18 cellular contexts compared by ENCODE assay signal in the genomic region with DNA sequence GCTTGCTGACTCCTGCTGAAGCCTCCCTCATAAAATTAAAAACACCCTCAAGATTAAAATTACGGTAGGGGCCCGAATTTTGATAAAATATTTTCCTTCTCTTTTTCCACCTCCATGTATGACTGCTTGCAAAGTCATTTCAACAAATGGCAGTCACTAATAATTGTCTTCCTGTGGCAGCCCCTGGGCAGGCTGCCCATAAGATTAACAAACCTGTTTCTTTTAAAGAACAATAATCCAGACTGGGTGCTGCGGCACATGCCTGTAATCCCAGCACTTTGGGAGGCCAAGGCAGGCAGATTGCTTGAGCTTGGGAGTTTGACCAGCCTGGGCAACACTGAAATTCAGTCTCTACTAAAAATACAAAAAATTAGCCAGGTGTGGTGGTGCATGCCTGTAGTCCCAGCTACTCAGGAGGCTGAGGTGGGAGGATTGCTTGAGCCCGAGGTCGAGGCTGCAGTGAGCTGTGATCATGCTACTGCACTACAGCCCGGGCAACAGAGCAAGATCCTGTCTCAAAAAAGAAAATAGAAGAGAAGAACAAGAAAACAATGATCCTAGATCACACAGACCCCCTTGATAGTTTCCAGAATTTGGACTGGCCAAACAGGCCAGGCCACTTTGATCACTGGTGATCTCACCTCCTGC. TPM values are rescaled to one million over a fixed set of nuclear protein-coding genes. Genes with fewer than 3 reads are reported as not detected.
DNase-seq lines count a peak whose midpoint lies in the region; ATAC-seq, FAIRE-seq and TF ChIP-seq lines count a peak whose summit lies in the region.
"Had no signal": no experiment of that assay in that cellular context is flagged by ENCODE, and none has a peak within 500 bp of the region (broad histone marks: within the 10 kb centered on the region; RNA-seq: fewer than 3 reads in every experiment).

No MANE protein-coding gene starts in this region.

- no peaks in the 10 kb centered on the region for H3K9me3 ChIP-seq in BE2C
- H3K9me3 ChIP-seq in H9 (ENCODE audit: control insufficient read depth, low read depth, low read length): no peaks in the 10 kb centered on the region
- H3K9me3 ChIP-seq in pancreas: no peaks in the 10 kb centered on the region

- no peak overlapping the region for H3K56ac ChIP-seq in H9 (ENCODE audit: insufficient read length, low read depth, low read length)

- H2BK120ac ChIP-seq in H9 (ENCODE audit: low read depth, low read length, poor library complexity, severe bottlenecking): no peak overlapping the region

- H2BK12ac ChIP-seq in H9 (ENCODE audit: insufficient read length, low read depth, low read length): no peak overlapping the region

- no CpG with 5 or more reads among the region's 6 CpGs for WGBS in H9 (ENCODE audit: extremely low coverage, insufficient read length, low lambda C conversion rate)
- WGBS in pancreas, 2 donors: 43 to 52% methylated on average over 6 of the region's 6 CpGs

- FAIRE-seq in pancreas (lab: Jason Lieb, UNC): no peak
- FAIRE-seq: colon had no signal

- H3K27ac Mint-ChIP-seq in H9 (peak overlapping the region in 2 of 3 experiments; percentile 6 to 59; a peak in 3 of 7 replicates), chondrocyte (ENCODE audit: unreplicated experiment) (peak overlapping the region; percentile 78), CD14-positive monocyte (no peak overlapping the region)
- H3K27ac Mint-ChIP-seq: immature natural killer cell had no signal

- no peaks in the 10 kb centered on the region for H3K27me3 Mint-ChIP-seq in H9 (ENCODE audit: low read depth)
- H3K27me3 Mint-ChIP-seq in chondrocyte (ENCODE audit: low read depth): no peaks in the 10 kb centered on the region
- peaks cover 0 to 2% (median 0%) of the 10 kb centered on the region in 3 donors for H3K27me3 Mint-ChIP-seq in CD14-positive monocyte (ENCODE audit: low read depth in 3 of 3)

- no peak overlapping the region for H3K18ac ChIP-seq in H9 (ENCODE audit: insufficient read length, low read depth, low read length)

- H3K23me2 ChIP-seq in H9 (ENCODE audit: insufficient read length, low read depth, low read length, poor library complexity, severe bottlenecking): no peaks in the 10 kb centered on the region

- H3T11ph ChIP-seq in H9 (ENCODE audit: low read length): no peak overlapping the region

- H2BK5ac ChIP-seq in H9 (ENCODE audit: insufficient read length, low read length): no peak overlapping the region

- H3K23ac ChIP-seq in H9 (ENCODE audit: insufficient read length, low read depth, low read length): no peak overlapping the region

- H3K4me1 Mint-ChIP-seq in H9: peaks cover 35 to 39% of the 10 kb centered on the region in 2 experiments
- H3K4me1 Mint-ChIP-seq in chondrocyte (ENCODE audit: low read depth): peaks cover 67% of the 10 kb centered on the region
- H3K4me1 Mint-ChIP-seq in CD14-positive monocyte: peaks cover 1% of the 10 kb centered on the region

- H3K79me2 ChIP-seq in H9 (ENCODE audit: insufficient read depth, low read length): peaks cover 7% of the 10 kb centered on the region; the same call in 1 of the 2 replicates

- no peaks in the 10 kb centered on the region for H4K20me1 ChIP-seq in H9 (ENCODE audit: control insufficient read depth, insufficient read depth, insufficient read length)

- no peak overlapping the region for H2BK15ac ChIP-seq in H9 (ENCODE audit: low read depth, low read length)

- no peak overlapping the region for H3K14ac ChIP-seq in H9 (ENCODE audit: insufficient read depth, low read length)

- H4K8ac ChIP-seq in H9 (replicated peaks; ENCODE audit: insufficient read length, low read depth, low read length): no peak overlapping the region

- H2AK5ac ChIP-seq in H9 (ENCODE audit: insufficient read length, low read length): no peak overlapping the region

- ATAC-seq in pancreas (peak; percentile 75 to 83 (median 78)), GM19463 (IDR thresholded peaks at IDR 0.05; ENCODE audit: unreplicated experiment) (no peak), HG03521 (IDR thresholded peaks at IDR 0.05; ENCODE audit: unreplicated experiment) (no peak)

- H3K27ac ChIP-seq in H9 (ENCODE audit: insufficient read length, low read depth, low read length) (peak overlapping the region; percentile 6), pancreas (peak overlapping the region; percentile 7 to 75 (median 44))
- H3K27ac ChIP-seq: WERI-Rb-1 had no signal

- H2BK20ac ChIP-seq in H9 (ENCODE audit: low read depth, low read length, poor library complexity, severe bottlenecking): no peak overlapping the region

- intact Hi-C loops in pancreas (cut with DNase I): no loop called here
- intact Hi-C loops in CD14-positive monocyte (cut with micrococcal nuclease): no loop called here

- H3K4me2 ChIP-seq in H9 (ENCODE audit: insufficient read depth, insufficient read length, low read length): no peak overlapping the region

- H3K4me3 Mint-ChIP-seq in H9 (no peak overlapping the region), chondrocyte (ENCODE audit: unreplicated experiment) (no peak overlapping the region), CD14-positive monocyte (no peak overlapping the region)
- H3K4me3 Mint-ChIP-seq: immature natural killer cell had no signal

- H3K9me3 Mint-ChIP-seq in H9 (peaks cover 0 to 2% of the 10 kb centered on the region in 2 experiments; a peak in 2 of 5 replicates), chondrocyte (ENCODE audit: low read depth) (peaks cover 8% of the 10 kb centered on the region), CD14-positive monocyte (peaks cover 0 to 2% (median 0%) of the 10 kb centered on the region in 7 donors)
- H3K9me3 Mint-ChIP-seq: immature natural killer cell had no signal

- no peaks in the 10 kb centered on the region for H3K36me3 ChIP-seq in BE2C
- H3K36me3 ChIP-seq in pancreas: peaks cover 0 to 14% (median 3%) of the 10 kb centered on the region in 3 donors

- no peak overlapping the region for H4K5ac ChIP-seq in H9 (ENCODE audit: insufficient read length, low read depth, low read length)

- peaks cover 8% of the 10 kb centered on the region for H3K79me1 ChIP-seq in H9 (ENCODE audit: insufficient read depth, low read depth, low read length, poor library complexity, severe bottlenecking)

- H4K91ac ChIP-seq in H9 (ENCODE audit: insufficient read length, low read depth, low read length): no peak overlapping the region

- no peak overlapping the region for H3K4me3 ChIP-seq in BE2C (ENCODE audit: low read depth, low read length)
- no peak overlapping the region for H3K4me3 ChIP-seq in pancreas

- H3K4me1 ChIP-seq in BE2C (no peaks in the 10 kb centered on the region), H9 (ENCODE audit: insufficient read depth, low read length) (no peaks in the 10 kb centered on the region), pancreas (peaks cover 26 to 51% (median 45%) of the 10 kb centered on the region in 3 donors)

- H3K27me3 ChIP-seq in BE2C: no peaks in the 10 kb centered on the region
- H3K27me3 ChIP-seq in H9 (ENCODE audit: insufficient read depth, low read length): no peaks in the 10 kb centered on the region
- H3K27me3 ChIP-seq in pancreas: no peaks in the 10 kb centered on the region

- no peak overlapping the region for H3K4ac ChIP-seq in H9 (ENCODE audit: low read depth, low read length)

- no peak overlapping the region for H2AFZ ChIP-seq in H9 (ENCODE audit: low read length)

- H3K9ac ChIP-seq in H9 (ENCODE audit: extremely low read depth, insufficient read length, low read length): no peak overlapping the region

- H3K36me3 Mint-ChIP-seq in H9 (ENCODE audit: insufficient read depth in 1 of 3, low read depth in 3 of 3) (peaks cover 41 to 43% (median 43%) of the 10 kb centered on the region in 3 experiments), chondrocyte (ENCODE audit: low read depth) (peaks cover 24% of the 10 kb centered on the region), CD14-positive monocyte (peaks cover 26 to 27% of the 10 kb centered on the region in 2 donors)

- TF ChIP-seq CTCF in BE2C (IDR thresholded peaks at IDR 0.05; ENCODE audit: low read depth, low read length): no peak
- TF ChIP-seq CTCF in H9 (conservative IDR thresholded peaks at IDR 0.05): no peak
- TF ChIP-seq CTCF in chondrocyte (IDR thresholded peaks at IDR 0.05): no peak
- TF ChIP-seq CTCF in pancreas (IDR thresholded peaks at IDR 0.05): no peak
- no peak for TF ChIP-seq CTCF in CD14-positive monocyte (IDR thresholded peaks at IDR 0.05)

- DNase-seq in BE2C (peak; percentile 38), H9 (no peak), chondrocyte (ENCODE audit: low spot score) (no peak), pancreas (peak in 5 of 6 donors; percentile 42 to 72 (median 67)), CD14-positive monocyte (ENCODE audit: low spot score) (no peak), OCI-M1 (lab: John Stamatoyannopoulos, UW) (no peak)
- DNase-seq: activated CD8-positive, alpha-beta memory T cell treated with anti-CD3 and anti-CD28 coated beads for 24 hours; AML-193; amniotic stem cell; DMS79; immature natural killer cell; NCI-H2029; NCI-H526 treated with DMSO at 0.1 percent for 48 hours; stimulated activated naive CD4-positive, alpha-beta T cell treated with Interleukin-2 at 50 U/mL for 16 hours; WERI-Rb-1 had no signal

RNA-seq across cellular contexts. Expression of a gene that starts 8.7 kb away (rescaled TPM):
- polyA plus RNA-seq in BE2C (2012; ENCODE audit: insufficient read depth, insufficient read length, low read depth): 15.1 TPM
- total RNA-seq in H9 (2021) (57.3 and 58.5 TPM in 2 replicates), chondrocyte (25.1 to 29.6 TPM (median 28.2 TPM) in 3 replicates), pancreas (10 to 100 TPM; 32.6 to 49.2 (median 38.5) TPM)
- polyA plus RNA-seq in pancreas (10 to 100 TPM; 14.8 to 19.5 TPM), CD14-positive monocyte (1 to 10 TPM; 4.8 to 5.1 TPM)

Comparison
In these comparisons a context has a peak if more than half of its experiments do, and no peak if none do; other contexts are left out.
1. DNase-seq: peak in BE2C (single experiment) and pancreas (5 of 6); none in H9 (single experiment), chondrocyte (single experiment), CD14-positive monocyte (single experiment) and OCI-M1 (single experiment).
2. H3K27ac Mint-ChIP-seq: peak in H9 (2 of 3) and chondrocyte (single experiment); none in CD14-positive monocyte (0 of 7).
3. ATAC-seq: peak in pancreas (4 of 4); none in GM19463 (single experiment) and HG03521 (single experiment).